In genomic region chr16:88771294-88771772, GRCh38 we compare ENCODE assay signal across 1 cellular context.
TF ChIP-seq lines count a peak whose summit lies in the region.

No MANE protein-coding gene starts in this region.

TF ChIP-seq in H1, 55 proteins besides CTCF, POLR2A, EP300 and RAD21:
- no peak for TF ChIP-seq RXRA (IDR thresholded peaks at IDR 0.05; ENCODE audit: insufficient read depth, low read depth, low read length)
- TF ChIP-seq MAX (IDR thresholded peaks at IDR 0.05): 0 out of 2 replicates have a peak, but pooled peaks have one; percentile 2
- TF ChIP-seq KDM5A (IDR thresholded peaks at IDR 0.05; ENCODE audit: low read length): no peak
- no peak for TF ChIP-seq SIX5 (IDR thresholded peaks at IDR 0.05; ENCODE audit: low read depth, low read length)
- no peak for TF ChIP-seq SIN3A (conservative IDR thresholded peaks at IDR 0.05 in 1 of 2, IDR thresholded peaks at IDR 0.05 in 1 of 2; ENCODE audit: low read depth in 1 of 2, low read length in 2 of 2)
